Comparison of ENCODE assay signal across 9 cellular contexts in the genomic region with DNA sequence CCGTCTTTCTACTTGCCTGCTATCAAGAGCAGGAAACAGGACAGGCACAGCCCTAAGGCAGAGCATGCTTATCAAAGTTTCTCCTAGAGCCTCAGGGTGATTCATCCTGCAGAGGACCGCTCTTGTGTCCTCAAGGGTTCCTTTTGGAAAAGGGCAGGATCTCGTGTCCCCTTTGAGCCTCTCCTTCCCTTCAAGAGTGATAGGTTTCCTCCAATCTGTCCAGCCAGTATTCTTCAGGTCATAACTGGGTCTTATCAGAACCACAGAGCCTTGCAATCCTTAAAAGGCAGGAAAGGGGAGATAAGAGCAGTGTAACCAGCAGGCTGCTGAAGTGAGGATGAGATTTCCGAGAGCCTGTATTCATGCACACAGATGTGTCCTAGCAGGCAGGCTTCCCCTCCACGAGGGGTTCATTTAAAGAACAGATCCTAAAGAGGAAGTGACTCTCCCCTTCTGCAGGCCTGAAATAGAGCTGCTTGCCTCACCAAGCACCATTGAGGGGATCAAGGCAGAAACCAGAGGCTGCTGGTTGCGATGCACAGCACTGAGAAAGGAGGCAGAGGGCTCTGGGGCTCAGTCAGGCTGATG.
DNase-seq lines count a peak whose midpoint lies in the region; ATAC-seq lines count a peak whose summit lies in the region.
"Had no signal": no experiment of that assay in that cellular context is flagged by ENCODE, and none has a peak within 500 bp of the region (broad histone marks: within the 10 kb centered on the region; RNA-seq: fewer than 3 reads in every experiment).

No MANE protein-coding gene starts in this region.

- no peak overlapping the region for H3K9ac ChIP-seq in rectal smooth muscle tissue (ENCODE audit: low read length)

- peak; percentile 9 for DNase-seq in EH (ENCODE audit: low read depth)
- DNase-seq in SKM-1 (lab: John Stamatoyannopoulos, UW; ENCODE audit: unreplicated experiment) = peak; percentile 16
- DNase-seq in Right ventricle myocardium superior = no peak
- no peak for DNase-seq in NCI-H82 (lab: John Stamatoyannopoulos, UW)
- no peak for DNase-seq in NCI-H748 treated with DMSO at 0.1 percent for 48 hours (lab: John Stamatoyannopoulos, UW)
- DNase-seq in NAMALWA (ENCODE audit: low spot score) = no peak
- DNase-seq: stimulated activated CD4-positive, alpha-beta T cell treated with anti-CD3 and anti-CD28 coated beads, Interleukin-4, amount 100 ng/mL, for 4 hours had no signal

- intact Hi-C loops in Right ventricle myocardium superior (cut with DNase I) = loop anchor here (5.0 kb wide), 1 partner anchor 83 kb away; no protein-coding TSS in a partner anchor

- ATAC-seq in Right ventricle myocardium superior (ENCODE audit: poor library complexity) = peak; percentile 91
- no peak for ATAC-seq in activated CD4-positive, CD25-positive, alpha-beta regulatory T cell treated with anti-CD3 and anti-CD28 coated beads, Interleukin-2, amount 50 U/mL, for 24 hours

- no peak overlapping the region for H3K4me3 ChIP-seq in rectal smooth muscle tissue (ENCODE audit: low read length)

- no peaks in the 10 kb centered on the region for H3K27me3 ChIP-seq in rectal smooth muscle tissue (ENCODE audit: control insufficient read depth, insufficient read depth, low read length)

- H3K27ac ChIP-seq in rectal smooth muscle tissue (ENCODE audit: low read depth, low read length) = peak overlapping the region; percentile 11

- peaks cover 39% of the 10 kb centered on the region for H3K4me1 ChIP-seq in rectal smooth muscle tissue (ENCODE audit: control insufficient read depth, insufficient read depth, low read length)

- H3K36me3 ChIP-seq in rectal smooth muscle tissue (ENCODE audit: control insufficient read depth, insufficient read depth, low read length) = no peaks in the 10 kb centered on the region

Comparison
In these comparisons a context has a peak if more than half of its experiments do, and no peak if none do; other contexts are left out.
1. DNase-seq: peak in EH (single experiment) and SKM-1 (single experiment); none in Right ventricle myocardium superior (single experiment), NCI-H82 (single experiment), NCI-H748 treated with DMSO at 0.1 percent for 48 hours (single experiment) and NAMALWA (single experiment).